ENCODE assay signal across 29 cellular contexts in genomic region chr16:81587626-81588160, GRCh38.
A peak's percentile ranks its signal among the peaks of the same experiment; 100 is the strongest.
DNase-seq lines count a peak whose midpoint lies in the region; ATAC-seq, FAIRE-seq and TF ChIP-seq lines count a peak whose summit lies in the region.
"Had no signal": no experiment of that assay in that cellular context is flagged by ENCODE, and none has a peak within 500 bp of the region (broad histone marks: within the 10 kb centered on the region; RNA-seq: fewer than 3 reads in every experiment).

No MANE protein-coding gene starts in this region.

- H3K4me2 ChIP-seq in osteoblast (ENCODE audit: insufficient read depth, low read length): no peak overlapping the region
- H3K4me2 ChIP-seq: SK-N-SH had no signal

- H3K4me3 Mint-ChIP-seq in CD8-positive, alpha-beta T cell: no peak overlapping the region
- no peak overlapping the region for H3K4me3 Mint-ChIP-seq in immature natural killer cell
- H3K4me3 Mint-ChIP-seq: activated naive CD8-positive, alpha-beta T cell treated with anti-CD3 and anti-CD28 coated beads, Interleukin-2, amount 50 U/mL, for 24 hours; CD8-positive, alpha-beta memory T cell; dendritic cell treated with granulocyte-macrophage colony-stimulating factor and Interleukin-4, amounts not matched to agents 40 ng/mL and 50 ng/mL, for 4 days; nephron progenitor cell; T-helper 1 cell treated with Interleukin-12 subunit alpha and Interleukin-12 subunit beta and Interleukin-4 antibody, amounts not matched to agents 30 μg/mL and 1 μg/mL, for 36 hours had no signal

- H3K36me3 Mint-ChIP-seq in CD8-positive, alpha-beta T cell: peaks cover 30% of the 10 kb centered on the region
- H3K36me3 Mint-ChIP-seq in immature natural killer cell: peaks cover 0 to 9% (median 4%) of the 10 kb centered on the region in 3 donors

- H4K20me1 ChIP-seq in osteoblast (ENCODE audit: insufficient read depth, low read length): peaks cover 38% of the 10 kb centered on the region

- no peaks in the 10 kb centered on the region for H3K27me3 ChIP-seq in CD8-positive, alpha-beta T cell (ENCODE audit: insufficient read depth, low read length)
- H3K27me3 ChIP-seq in Panc1 (ENCODE audit: control insufficient read depth, insufficient read depth, low read length): no peaks in the 10 kb centered on the region
- no peaks in the 10 kb centered on the region for H3K27me3 ChIP-seq in osteoblast (ENCODE audit: insufficient read depth, low read length)
- H3K27me3 ChIP-seq in HAP-1 (ENCODE audit: low read depth): no peaks in the 10 kb centered on the region
- H3K27me3 ChIP-seq: foreskin keratinocyte, heart right ventricle, vagina had no signal

- no peak overlapping the region for H3K27ac ChIP-seq in CD8-positive, alpha-beta T cell (ENCODE audit: low read depth, low read length)
- H3K27ac ChIP-seq in Panc1 (ENCODE audit: low read length) (peak overlapping the region; percentile 91), osteoblast (ENCODE audit: low read depth, low read length) (no peak overlapping the region)
- H3K27ac ChIP-seq: heart right ventricle, parathyroid adenoma, vagina had no signal

- in situ Hi-C loops in Panc1 (cut with HindIII; ENCODE audit: low pct_unique_long_range_greater_than_20kb, low sequenced_read_pairs) (no loop called here), HAP-1 (cut with MboI; ENCODE audit: low sequenced_read_pairs) (no loop called here)

- no peak overlapping the region for H2AFZ ChIP-seq in osteoblast (ENCODE audit: low read length)
- H2AFZ ChIP-seq: parathyroid adenoma had no signal

- BruUV-seq in Panc1 (replicated peaks; lab: Mats Ljungman, UMichigan): no TSS peak

- DNase-seq in CD8-positive, alpha-beta T cell: no peak
- DNase-seq in Panc1 (ENCODE audit: low read depth, low spot score) (no peak), immature natural killer cell (no peak), osteoblast (ENCODE audit: insufficient read length, low spot score, missing footprints) (peak; percentile 38), HAP-1 (ENCODE audit: low spot score in 2 of 2) (no peak), urothelium cell line (ENCODE audit: low spot score) (no peak), NCI-H1694 (lab: John Stamatoyannopoulos, UW) (no peak)
- DNase-seq: activated naive CD8-positive, alpha-beta T cell treated with anti-CD3 and anti-CD28 coated beads, Interleukin-2, amount 50 U/mL, for 24 hours; activated T-cell treated with anti-CD3 and anti-CD28 coated beads, Interleukin-2, amount 50 U/mL, for 48 hours; caudate nucleus; CD8-positive, alpha-beta memory T cell; foreskin keratinocyte; heart right ventricle; left cardiac atrium; NCI-H1048; NCI-H1694 treated with DMSO at 0.1 percent for 48 hours; NCI-H2171; nephron progenitor cell; SK-N-SH; small intestine; stimulated activated naive CD4-positive, alpha-beta T cell had no signal

- H3K79me2 ChIP-seq in osteoblast (ENCODE audit: insufficient read depth, low read length): peaks cover 2% of the 10 kb centered on the region

- no peaks in the 10 kb centered on the region for H3K9me3 Mint-ChIP-seq in CD8-positive, alpha-beta T cell
- H3K9me3 Mint-ChIP-seq in immature natural killer cell: no peaks in the 10 kb centered on the region
- H3K9me3 Mint-ChIP-seq: activated naive CD8-positive, alpha-beta T cell treated with anti-CD3 and anti-CD28 coated beads, Interleukin-2, amount 50 U/mL, for 24 hours; CD8-positive, alpha-beta memory T cell; dendritic cell treated with granulocyte-macrophage colony-stimulating factor and Interleukin-4, amounts not matched to agents 40 ng/mL and 50 ng/mL, for 4 days; nephron progenitor cell; T-helper 1 cell treated with Interleukin-12 subunit alpha and Interleukin-12 subunit beta and Interleukin-4 antibody, amounts not matched to agents 30 μg/mL and 1 μg/mL, for 36 hours had no signal

- H3K27ac Mint-ChIP-seq in CD8-positive, alpha-beta T cell: peak overlapping the region; percentile 46
- peak overlapping the region in 4 of 6 donors; percentile 31 to 80 (median 52) for H3K27ac Mint-ChIP-seq in immature natural killer cell
- H3K27ac Mint-ChIP-seq: activated naive CD8-positive, alpha-beta T cell treated with anti-CD3 and anti-CD28 coated beads, Interleukin-2, amount 50 U/mL, for 24 hours; dendritic cell treated with granulocyte-macrophage colony-stimulating factor and Interleukin-4, amounts not matched to agents 40 ng/mL and 50 ng/mL, for 4 days had no signal

- CTCF ChIA-PET in CD8-positive, alpha-beta T cell (lab: Charles Lee): interaction anchor here (0.6 kb wide), 1 partner anchor 136 kb away, joined by 5 read pairs; no protein-coding TSS in a partner anchor
- CTCF ChIA-PET in Panc1 (lab: Charles Lee): no interaction called here

- FAIRE-seq in urothelium cell line (lab: Jason Lieb, UNC): no peak
- FAIRE-seq: GM12891, small intestine, TTC549 had no signal

- H3K9me3 ChIP-seq in CD8-positive, alpha-beta T cell (ENCODE audit: low read length): no peaks in the 10 kb centered on the region
- H3K9me3 ChIP-seq in Panc1 (ENCODE audit: control insufficient read depth, insufficient read depth, low read depth, low read length) (no peaks in the 10 kb centered on the region), osteoblast (ENCODE audit: low read depth, low read length) (no peaks in the 10 kb centered on the region), HAP-1 (no peaks in the 10 kb centered on the region)
- H3K9me3 ChIP-seq: heart right ventricle, SK-N-SH, vagina had no signal

- POLR2A ChIA-PET in CD8-positive, alpha-beta T cell (lab: Charles Lee): no interaction called here
- POLR2A ChIA-PET in Panc1 (lab: Charles Lee): no interaction called here

- no peak for TF ChIP-seq CTCF in CD8-positive, alpha-beta T cell (IDR thresholded peaks at IDR 0.05)
- TF ChIP-seq CTCF in Panc1 (IDR thresholded peaks at IDR 0.05) (no peak), osteoblast (IDR thresholded peaks at IDR 0.05; ENCODE audit: extremely low read depth, low read depth, low read length) (no peak)

- H3K27me3 Mint-ChIP-seq in CD8-positive, alpha-beta T cell (ENCODE audit: low read depth): no peaks in the 10 kb centered on the region
- peaks cover 0 to 7% (median 3%) of the 10 kb centered on the region in 3 donors for H3K27me3 Mint-ChIP-seq in immature natural killer cell (ENCODE audit: low read depth in 3 of 3)
- H3K27me3 Mint-ChIP-seq: activated naive CD8-positive, alpha-beta T cell treated with anti-CD3 and anti-CD28 coated beads, Interleukin-2, amount 50 U/mL, for 24 hours; dendritic cell treated with granulocyte-macrophage colony-stimulating factor and Interleukin-4, amounts not matched to agents 40 ng/mL and 50 ng/mL, for 4 days had no signal

- no peak overlapping the region for H3K4me3 ChIP-seq in CD8-positive, alpha-beta T cell (ENCODE audit: low read depth, low read length)
- H3K4me3 ChIP-seq in Panc1 (ENCODE audit: low read depth in 2 of 2, low read length in 2 of 2) (no peak overlapping the region), osteoblast (ENCODE audit: insufficient read depth, low read length) (no peak overlapping the region), HAP-1 (no peak overlapping the region)
- H3K4me3 ChIP-seq: heart right ventricle, vagina had no signal

- no peaks in the 10 kb centered on the region for H3K36me3 ChIP-seq in CD8-positive, alpha-beta T cell (ENCODE audit: insufficient read depth, low read length)
- H3K36me3 ChIP-seq in Panc1 (ENCODE audit: control insufficient read depth, insufficient read depth, low read length) (no peaks in the 10 kb centered on the region), osteoblast (ENCODE audit: insufficient read depth, low read length) (no peaks in the 10 kb centered on the region), HAP-1 (replicated peaks) (no peaks in the 10 kb centered on the region)
- H3K36me3 ChIP-seq: vagina had no signal

- no peaks in the 10 kb centered on the region for H3K4me1 ChIP-seq in CD8-positive, alpha-beta T cell (ENCODE audit: insufficient read depth, low read length)
- H3K4me1 ChIP-seq in Panc1 (ENCODE audit: control insufficient read depth, insufficient read depth, low read length): peaks cover 54% of the 10 kb centered on the region
- no peaks in the 10 kb centered on the region for H3K4me1 ChIP-seq in osteoblast (ENCODE audit: insufficient read depth, low read length)
- H3K4me1 ChIP-seq in HAP-1: no peaks in the 10 kb centered on the region; the same call in 1 of the 2 replicates
- H3K4me1 ChIP-seq: parathyroid adenoma had no signal

- H3K4me1 Mint-ChIP-seq in CD8-positive, alpha-beta T cell (ENCODE audit: low read depth): peaks cover 12% of the 10 kb centered on the region
- H3K4me1 Mint-ChIP-seq in immature natural killer cell: peaks cover 42 to 75% of the 10 kb centered on the region in 2 donors
- H3K4me1 Mint-ChIP-seq: activated naive CD8-positive, alpha-beta T cell treated with anti-CD3 and anti-CD28 coated beads, Interleukin-2, amount 50 U/mL, for 24 hours had no signal

- no peak for ATAC-seq in CD8-positive, alpha-beta T cell
- ATAC-seq in Panc1 (no peak), HG02840 (IDR thresholded peaks at IDR 0.05; ENCODE audit: low FRiP score, unreplicated experiment) (no peak)
- ATAC-seq: activated naive CD8-positive, alpha-beta T cell treated with anti-CD3 and anti-CD28 coated beads, Interleukin-2, amount 50 U/mL, for 24 hours; esophagus mucosa; foreskin keratinocyte; heart right ventricle; left cardiac atrium had no signal

- intact Hi-C loops in CD8-positive, alpha-beta T cell (cut with DNase I, micrococcal nuclease): no loop called here
- intact Hi-C loops in Panc1 (cut with micrococcal nuclease; ENCODE audit: unreplicated experiment): loop anchor here (10.0 kb wide), 2 partner anchors 93 to 183 kb away; no protein-coding TSS in a partner anchor
